ENCODE assay signal across 19 cellular contexts in the genomic region with DNA sequence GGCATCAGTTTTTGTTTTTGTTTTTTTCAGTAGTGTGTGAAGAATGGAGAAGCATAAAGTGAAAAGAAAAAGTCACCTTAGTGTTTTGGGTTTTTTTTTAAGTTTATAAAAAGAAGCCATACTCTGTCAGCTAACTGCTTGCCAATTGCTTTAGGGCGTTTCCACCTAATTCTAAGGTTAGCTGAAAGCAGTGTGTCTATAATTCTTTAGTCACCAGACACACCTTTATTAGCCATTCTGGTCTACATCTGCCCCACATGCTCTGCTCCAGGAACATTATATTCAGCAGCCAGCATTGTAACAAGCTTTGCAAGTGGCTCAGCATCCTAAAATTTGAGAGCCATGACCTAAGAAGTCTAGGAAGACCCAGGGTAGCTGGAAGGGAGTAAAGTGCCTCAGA. TPM values are rescaled to one million over a fixed set of nuclear protein-coding genes. Genes with fewer than 3 reads are reported as not detected.
DNase-seq lines count a peak whose midpoint lies in the region; ATAC-seq, FAIRE-seq and TF ChIP-seq lines count a peak whose summit lies in the region.
"Had no signal": no experiment of that assay in that cellular context is flagged by ENCODE, and none has a peak within 500 bp of the region (broad histone marks: within the 10 kb centered on the region; RNA-seq: fewer than 3 reads in every experiment).

No MANE protein-coding gene starts in this region.

- peaks cover 14% of the 10 kb centered on the region for H3K36me3 Mint-ChIP-seq in progenitor cell of endocrine pancreas (ENCODE audit: insufficient read depth)
- H3K36me3 Mint-ChIP-seq: T-cell had no signal

- no peak overlapping the region for H3K4me3 ChIP-seq in bronchial epithelial cell (ENCODE audit: low read depth, low read length)
- H3K4me3 ChIP-seq: K562, Peyer's patch, SK-N-MC had no signal

- H3K27ac Mint-ChIP-seq in progenitor cell of endocrine pancreas: peak overlapping the region; percentile 3
- H3K27ac Mint-ChIP-seq: T-cell had no signal

- no peak for TF ChIP-seq CTCF in bronchial epithelial cell (IDR thresholded peaks at IDR 0.05; ENCODE audit: insufficient read depth, low read length, severe bottlenecking)
- TF ChIP-seq CTCF in progenitor cell of endocrine pancreas (IDR thresholded peaks at IDR 0.05; ENCODE audit: unreplicated experiment): no peak

- H3K36me3 ChIP-seq in bronchial epithelial cell (ENCODE audit: control insufficient read depth, insufficient read depth, low read length): no peaks in the 10 kb centered on the region
- H3K36me3 ChIP-seq: Peyer's patch had no signal

- no peaks in the 10 kb centered on the region for H3K27me3 ChIP-seq in bronchial epithelial cell (ENCODE audit: control insufficient read depth, insufficient read depth, low read length)
- H3K27me3 ChIP-seq: Peyer's patch had no signal

- no peak for FAIRE-seq in bronchial epithelial cell (lab: Jason Lieb, UNC)
- FAIRE-seq: K562 had no signal

- ATAC-seq in GM19452 (IDR thresholded peaks at IDR 0.05; ENCODE audit: unreplicated experiment): no peak
- ATAC-seq: K562, T-cell had no signal

- H3K4me1 Mint-ChIP-seq in progenitor cell of endocrine pancreas (ENCODE audit: low read depth): peaks cover 39% of the 10 kb centered on the region
- H3K4me1 Mint-ChIP-seq: T-cell had no signal

- H3K27me3 Mint-ChIP-seq in progenitor cell of endocrine pancreas: no peaks in the 10 kb centered on the region

- H3K4me3 Mint-ChIP-seq in progenitor cell of endocrine pancreas (ENCODE audit: low read depth): no peak overlapping the region
- H3K4me3 Mint-ChIP-seq: T-cell had no signal

- H3K9me3 Mint-ChIP-seq in progenitor cell of endocrine pancreas (ENCODE audit: low read depth): peaks cover 10% of the 10 kb centered on the region
- H3K9me3 Mint-ChIP-seq: T-cell had no signal

- DNase-seq in COR-L47 (lab: John Stamatoyannopoulos, UW): peak; percentile 23
- peak; percentile 63 for DNase-seq in NCI-H69 (lab: John Stamatoyannopoulos, UW)
- peak; percentile 68 for DNase-seq in bronchial epithelial cell (ENCODE audit: low read depth)
- no peak for DNase-seq in progenitor cell of endocrine pancreas (ENCODE audit: low spot score, unreplicated experiment)
- no peak for DNase-seq in Ammon's horn (ENCODE audit: low spot score)
- DNase-seq in islet precursor cell: no peak
- DNase-seq: ACHN, DMS 273 treated with DMSO at 0.1 percent for 48 hours, DND-41, NCI-H1930, NCI-H2171 treated with DMSO at 0.1 percent for 48 hours, NCI-H510A, Peyer's patch, Right ventricle myocardium superior, T-cell had no signal

RNA-seq across cellular contexts. Expression of a gene that starts 14.1 kb away (rescaled TPM):
- total RNA-seq in bronchial epithelial cell (not detected in 2 replicates), progenitor cell of endocrine pancreas (16.1 and 20.6 TPM in 2 replicates)
- total RNA-seq: G401, K562, T-cell had no signal

Comparison
In these comparisons a context has a peak if more than half of its experiments do, and no peak if none do; other contexts are left out.
1. DNase-seq: peak in COR-L47 (single experiment), NCI-H69 (single experiment) and bronchial epithelial cell (single experiment); none in progenitor cell of endocrine pancreas (single experiment), Ammon's horn (single experiment) and islet precursor cell (single experiment).
2. RNA of a gene that starts 14.1 kb away (total RNA-seq): 16.1 to 20.6 TPM in progenitor cell of endocrine pancreas; not detected in bronchial epithelial cell; every median in the first group is over 10 times any median in the second.